ENCODE assay signal across 1 cellular context in genomic region chr17:64411999-64412771, GRCh38.
TF ChIP-seq lines count a peak whose summit lies in the region.

No MANE protein-coding gene starts in this region.

TF ChIP-seq in GM12878, 131 proteins besides CTCF, POLR2A, EP300 and RAD21:
- TF ChIP-seq TARDBP (IDR thresholded peaks at IDR 0.05; ENCODE audit: borderline replicate concordance): no peak
- TF ChIP-seq MYC (IDR thresholded peaks at IDR 0.05; ENCODE audit: insufficient read depth, insufficient read length, insufficient replicate concordance, low read length, severe bottlenecking): no peak
- peak; percentile 55; the same call in 1 of the 2 replicates for TF ChIP-seq MLLT1 (IDR thresholded peaks at IDR 0.05)
- TF ChIP-seq MEF2B (IDR thresholded peaks at IDR 0.05; ENCODE audit: partially characterized antibody, poor library complexity, severe bottlenecking): peak; percentile 96
- peak; percentile 71 to 74; a peak in 3 of 4 replicates for TF ChIP-seq IKZF2 (IDR thresholded peaks at IDR 0.05)
- TF ChIP-seq EED (IDR thresholded peaks at IDR 0.05; ENCODE audit: low read depth): no peak; the same call in 1 of the 2 replicates
- TF ChIP-seq FOXK2 (IDR thresholded peaks at IDR 0.05): no peak
- no peak for TF ChIP-seq RCOR1 (conservative IDR thresholded peaks at IDR 0.05; ENCODE audit: low read depth, low read length)
- no peak for TF ChIP-seq KDM1A (IDR thresholded peaks at IDR 0.05; ENCODE audit: borderline replicate concordance)
- no peak for TF ChIP-seq ETV6 (conservative IDR thresholded peaks at IDR 0.05 in 1 of 2, IDR thresholded peaks at IDR 0.05 in 1 of 2; ENCODE audit: borderline replicate concordance in 1 of 2, low read depth in 1 of 2)
- TF ChIP-seq RELB (IDR thresholded peaks at IDR 0.05; ENCODE audit: low read depth): peak; percentile 14; the same call in 1 of the 2 replicates
- peak; percentile 74 for TF ChIP-seq CUX1 (IDR thresholded peaks at IDR 0.05; ENCODE audit: insufficient replicate concordance, low read depth, low read length)
- no peak for TF ChIP-seq BCL11A (IDR thresholded peaks at IDR 0.05; ENCODE audit: low read depth, low read length)
- 0 out of 2 replicates have a peak, but pooled peaks have one; percentile 15 for TF ChIP-seq DPF2 (IDR thresholded peaks at IDR 0.05)
- 0 out of 2 replicates have a peak, but pooled peaks have one; percentile 31 for TF ChIP-seq MTA2 (IDR thresholded peaks at IDR 0.05; ENCODE audit: low read depth)
- no peak for TF ChIP-seq NFIC (IDR thresholded peaks at IDR 0.05; ENCODE audit: low read depth, low read length)
- TF ChIP-seq YY1 (IDR thresholded peaks at IDR 0.05; ENCODE audit: low read depth, low read length): no peak
- peak; percentile 15; the same call in 1 of the 2 replicates for TF ChIP-seq RB1 (IDR thresholded peaks at IDR 0.05; ENCODE audit: borderline replicate concordance)
- TF ChIP-seq GATAD2B (conservative IDR thresholded peaks at IDR 0.05; ENCODE audit: low read depth): 0 out of 2 replicates have a peak, but pooled peaks have one; percentile 67
- TF ChIP-seq IKZF1 (conservative IDR thresholded peaks at IDR 0.05): peak; percentile 73
- no peak for TF ChIP-seq SIX5 (IDR thresholded peaks at IDR 0.05; ENCODE audit: low read depth, low read length, severe bottlenecking)
- TF ChIP-seq MAX (IDR thresholded peaks at IDR 0.05; ENCODE audit: low read depth, low read length): no peak
- peak; percentile 50; the same call in 1 of the 2 replicates for TF ChIP-seq ZNF687 (IDR thresholded peaks at IDR 0.05)
- no peak for TF ChIP-seq USF2 (IDR thresholded peaks at IDR 0.05; ENCODE audit: borderline replicate concordance, low read depth, low read length)
- TF ChIP-seq PML (IDR thresholded peaks at IDR 0.05; ENCODE audit: low read length): no peak
- TF ChIP-seq ZNF24 (IDR thresholded peaks at IDR 0.05): no peak
- no peak for TF ChIP-seq TBL1XR1 (IDR thresholded peaks at IDR 0.05; ENCODE audit: low read depth, low read length)
